ENCODE assay signal across 23 cellular contexts in the genomic region with DNA sequence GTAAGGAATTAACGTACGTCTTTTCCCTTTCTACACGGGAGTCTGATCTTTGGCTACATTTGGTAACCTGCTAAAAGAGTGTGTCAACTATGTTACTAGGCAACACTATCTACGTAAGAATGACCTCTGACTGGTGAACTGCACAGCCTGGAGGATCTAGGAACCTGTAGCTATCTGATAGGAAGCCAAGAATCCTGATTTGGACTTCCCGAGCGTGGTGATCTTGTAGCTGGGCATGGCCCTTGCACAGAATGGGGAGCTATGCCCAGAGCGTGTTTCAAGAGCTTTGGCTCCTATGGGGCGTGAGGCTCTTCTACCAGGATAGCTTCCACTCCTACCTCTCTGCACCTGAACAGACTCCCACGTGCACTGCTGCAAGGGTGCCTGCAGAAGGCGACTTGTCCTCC.
DNase-seq lines count a peak whose midpoint lies in the region; ATAC-seq, FAIRE-seq and TF ChIP-seq lines count a peak whose summit lies in the region.
"Had no signal": no experiment of that assay in that cellular context is flagged by ENCODE, and none has a peak within 500 bp of the region (broad histone marks: within the 10 kb centered on the region; RNA-seq: fewer than 3 reads in every experiment).

No MANE protein-coding gene starts in this region.

- TF ChIP-seq CTCF in bronchial epithelial cell (IDR thresholded peaks at IDR 0.05; ENCODE audit: insufficient read depth, low read length, severe bottlenecking) (no peak), HepG2 (CRISPR knock-in tag; IDR thresholded peaks at IDR 0.05) (no peak)

- H3K27ac ChIP-seq in HepG2 (ENCODE audit: extremely low read length, insufficient read depth, low read length): no peak overlapping the region
- no peak overlapping the region for H3K27ac ChIP-seq in small intestine (ENCODE audit: low read depth in 1 of 2, low read length in 1 of 2)
- H3K27ac ChIP-seq: cardiac muscle cell, foreskin keratinocyte, vagina had no signal

- intact Hi-C loops in HepG2 (cut with micrococcal nuclease; ENCODE audit: unreplicated experiment): no loop called here

- H3K4me3 ChIP-seq in bronchial epithelial cell (ENCODE audit: low read depth, low read length): no peak overlapping the region
- no peak overlapping the region for H3K4me3 ChIP-seq in HepG2 (replicated peaks in 1 of 3; ENCODE audit: insufficient read depth in 1 of 3, low read depth in 2 of 3, low read length in 3 of 3)
- H3K4me3 ChIP-seq in small intestine (ENCODE audit: low read depth in 1 of 2, low read length in 2 of 2): no peak overlapping the region
- H3K4me3 ChIP-seq: cardiac muscle cell, MG63, vagina had no signal

- TF ChIP-seq EP300 in HepG2 (IDR thresholded peaks at IDR 0.05; ENCODE audit: low read depth in 2 of 2, low read length in 2 of 2): no peak
- TF ChIP-seq EP300 in HepG2 (CRISPR knock-in tag; IDR thresholded peaks at IDR 0.05; ENCODE audit: borderline replicate concordance): no peak

- POLR2A ChIA-PET in HepG2 (lab: Yijun Ruan, JAX): no interaction called here

- WGBS in HepG2 (ENCODE audit: low lambda C conversion rate): 9% methylated on average over 8 of the region's 10 CpGs
- WGBS in small intestine, 3 donors: 30 to 72% (median 49%) methylated on average over 10 of the region's 10 CpGs

- in situ Hi-C loops in HepG2 (cut with HindIII; ENCODE audit: extremely low pct_ligation_motif_present, low pct_unique_long_range_greater_than_20kb): no loop called here

- peak overlapping the region; percentile 47 for H3K4me2 ChIP-seq in HepG2 (ENCODE audit: low read depth, low read length)

- H3K9ac ChIP-seq in HepG2 (ENCODE audit: insufficient read depth, low read depth, low read length): no peak overlapping the region

- no peaks in the 10 kb centered on the region for H3K79me2 ChIP-seq in HepG2 (ENCODE audit: insufficient read depth, low read length)

- peak; percentile 73 for ATAC-seq in HepG2
- ATAC-seq: foreskin keratinocyte had no signal

- no peak overlapping the region for H2AFZ ChIP-seq in HepG2 (ENCODE audit: low read length)

- CTCF ChIA-PET in HepG2 (lab: Yijun Ruan, JAX; ENCODE audit: low intra/inter-chr PET ratio, low total read pairs): no interaction called here

- no peaks in the 10 kb centered on the region for H3K27me3 ChIP-seq in bronchial epithelial cell (ENCODE audit: control insufficient read depth, insufficient read depth, low read length)
- H3K27me3 ChIP-seq in HepG2 (ENCODE audit: control insufficient read depth in 1 of 2, insufficient read depth in 2 of 2, low read length in 2 of 2): 0 out of 5 replicates have a peak, but pooled peaks cover 2 to 4% of the 10 kb centered on the region in 2 experiments
- H3K27me3 ChIP-seq in small intestine (ENCODE audit: control insufficient read depth in 2 of 2, insufficient read depth in 2 of 2, low read length in 2 of 2): no peaks in the 10 kb centered on the region
- H3K27me3 ChIP-seq: cardiac muscle cell, foreskin keratinocyte, MG63, vagina had no signal

- no peak for TF ChIP-seq RAD21 in HepG2 (CRISPR knock-in tag; IDR thresholded peaks at IDR 0.05)

- DNase-seq in NCI-H146 (lab: John Stamatoyannopoulos, UW) (peak; percentile 8), NCI-H146 treated with DMSO at 0.1 percent for 48 hours (lab: John Stamatoyannopoulos, UW; ENCODE audit: unreplicated experiment) (no peak), bronchial epithelial cell (ENCODE audit: low read depth) (peak; percentile 50), HepG2 (ENCODE audit: low spot score) (no peak), small intestine (peak; percentile 86), cortex of kidney (lab: John Stamatoyannopoulos, UW) (no peak)
- DNase-seq in activated T-cell treated with anti-CD3 and anti-CD28 coated beads, Interleukin-2, amount 50 U/mL, for 1 hour: no peak
- DNase-seq in activated naive CD4-positive, alpha-beta T cell treated with Interleukin-2 at 50 U/mL for 16 hours: no peak
- DNase-seq: 8988T; activated CD4-positive, alpha-beta T cell treated with anti-CD3 and anti-CD28 coated beads, Interleukin-2, amount 50 U/mL, for 1 hour; activated effector memory CD4-positive, alpha-beta T cell treated with anti-CD3 and anti-CD28 coated beads, Interleukin-2, amount 50 U/mL, for 16 hours; AML-193; erythroblast; foreskin keratinocyte; hypothalamus; kidney; MG63; NCI-H187; NCI-H2227 treated with DMSO at 0.1 percent for 48 hours; NCI-H82; PC-3 had no signal

- H3K9me3 ChIP-seq in HepG2 (ENCODE audit: low read length) (no peaks in the 10 kb centered on the region), small intestine (ENCODE audit: control insufficient read depth, low read depth) (no peaks in the 10 kb centered on the region)
- H3K9me3 ChIP-seq: MG63, vagina had no signal

- TF ChIP-seq POLR2A in HepG2 (IDR thresholded peaks at IDR 0.05; ENCODE audit: insufficient read depth in 1 of 2, low read depth in 2 of 2, low read length in 2 of 2): no peak

- H3K36me3 ChIP-seq in bronchial epithelial cell (ENCODE audit: control insufficient read depth, insufficient read depth, low read length) (no peaks in the 10 kb centered on the region), HepG2 (replicated peaks in 1 of 2; ENCODE audit: control insufficient read depth in 1 of 2, insufficient read depth in 2 of 2, low read length in 2 of 2) (no peaks in the 10 kb centered on the region), small intestine (ENCODE audit: control insufficient read depth in 2 of 2, insufficient read depth in 2 of 2, low read length in 2 of 2) (no peaks in the 10 kb centered on the region)
- H3K36me3 ChIP-seq: cardiac muscle cell, MG63, vagina had no signal

- FAIRE-seq in bronchial epithelial cell (lab: Jason Lieb, UNC): peak; percentile 43
- FAIRE-seq in HepG2 (lab: Jason Lieb, UNC): no peak
- no peak for FAIRE-seq in small intestine (lab: Jason Lieb, UNC)
- FAIRE-seq: kidney had no signal

- no TSS peak for BruUV-seq in HepG2 (replicated peaks; lab: Mats Ljungman, UMichigan)

- no peaks in the 10 kb centered on the region for H4K20me1 ChIP-seq in HepG2 (ENCODE audit: insufficient read depth, low read length)

- H3K4me1 ChIP-seq in HepG2 (ENCODE audit: insufficient read depth, low read length) (peaks cover 13% of the 10 kb centered on the region), small intestine (ENCODE audit: control insufficient read depth in 2 of 2, insufficient read depth in 1 of 2, low read depth in 1 of 2, low read length in 1 of 2) (peaks cover 6 to 8% of the 10 kb centered on the region in 2 donors)
- H3K4me1 ChIP-seq: foreskin keratinocyte had no signal

TF ChIP-seq in HepG2, 621 proteins besides CTCF, POLR2A, EP300 and RAD21:
- TF ChIP-seq LCORL (IDR thresholded peaks at IDR 0.05) (no peak), LCORL (CRISPR knock-in tag; IDR thresholded peaks at IDR 0.05) (0 out of 2 replicates have a peak, but pooled peaks have one; percentile 13), NAIF1 (CRISPR knock-in tag; IDR thresholded peaks at IDR 0.05; ENCODE audit: borderline replicate concordance) (peak; percentile 58; the same call in 1 of the 2 replicates), RFX3 (CRISPR knock-in tag; IDR thresholded peaks at IDR 0.05) (0 out of 2 replicates have a peak, but pooled peaks have one; percentile 17)
- TF ChIP-seq, protein P1, sequence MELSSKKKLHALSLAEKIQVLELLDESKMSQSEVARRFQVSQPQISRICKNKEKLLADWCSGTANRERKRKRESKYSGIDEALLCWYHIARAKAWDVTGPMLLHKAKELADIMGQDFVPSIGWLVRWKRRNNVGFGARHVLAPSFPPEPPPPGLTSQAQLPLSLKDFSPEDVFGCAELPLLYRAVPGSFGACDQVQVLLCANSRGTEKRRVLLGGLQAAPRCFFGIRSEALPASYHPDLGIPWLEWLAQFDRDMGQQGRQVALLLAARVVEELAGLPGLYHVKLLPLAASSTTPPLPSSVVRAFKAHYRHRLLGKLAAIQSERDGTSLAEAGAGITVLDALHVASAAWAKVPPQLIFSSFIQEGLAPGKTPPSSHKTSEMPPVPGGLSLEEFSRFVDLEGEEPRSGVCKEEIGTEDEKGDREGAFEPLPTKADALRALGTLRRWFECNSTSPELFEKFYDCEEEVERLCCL (CRISPR knock-in tag; IDR thresholded peaks at IDR 0.05; ENCODE audit: borderline replicate concordance): no peak

Comparison
In these comparisons a context has a peak if more than half of its experiments do, and no peak if none do; other contexts are left out.
1. DNase-seq: peak in NCI-H146 (single experiment), bronchial epithelial cell (single experiment) and small intestine (single experiment); none in NCI-H146 treated with DMSO at 0.1 percent for 48 hours (single experiment), HepG2 (single experiment), activated T-cell treated with anti-CD3 and anti-CD28 coated beads, Interleukin-2, amount 50 U/mL, for 1 hour (single experiment), cortex of kidney (single experiment) and activated naive CD4-positive, alpha-beta T cell treated with Interleukin-2 at 50 U/mL for 16 hours (single experiment).